Comparison of ENCODE assay signal across 8 cellular contexts in genomic region chr15:70762469-70763119, GRCh38. TPM values are rescaled to one million over a fixed set of nuclear protein-coding genes. Genes with fewer than 3 reads are reported as not detected.
DNase-seq lines count a peak whose midpoint lies in the region; ATAC-seq and TF ChIP-seq lines count a peak whose summit lies in the region.

No MANE protein-coding gene starts in this region.

- ATAC-seq in stimulated activated naive CD8-positive, alpha-beta T cell treated with anti-CD3 and anti-CD28 coated beads, Interleukin-15, Interleukin-2, amounts not matched to agents 100 U/mL and 50 U/mL, for 24 hours: peak; percentile 2
- ATAC-seq in GM18861 (IDR thresholded peaks at IDR 0.05; ENCODE audit: unreplicated experiment) (no peak), HG03095 (IDR thresholded peaks at IDR 0.05; ENCODE audit: unreplicated experiment) (no peak)

- H3K4me2 ChIP-seq in GM23248 (ENCODE audit: unreplicated experiment) (peak overlapping the region; percentile 91), PC-9 (peak overlapping the region; percentile 84)

- H3K36me3 ChIP-seq in GM23248 (ENCODE audit: low read depth): peaks cover 2% of the 10 kb centered on the region; the same call in 1 of the 2 replicates
- H3K36me3 ChIP-seq in PC-9 (ENCODE audit: low read depth): 0 out of 2 replicates have a peak, but pooled peaks cover 5% of the 10 kb centered on the region
- H3K36me3 ChIP-seq in kidney epithelial cell (ENCODE audit: control insufficient read depth, insufficient read depth, low read length): no peaks in the 10 kb centered on the region

- H3K36me3 Mint-ChIP-seq in brain: no peaks in the 10 kb centered on the region

- H3K9me3 ChIP-seq in GM23248 (ENCODE audit: low read depth) (no peaks in the 10 kb centered on the region), PC-9 (ENCODE audit: insufficient read depth, low read depth) (no peaks in the 10 kb centered on the region)

- H3K9me3 Mint-ChIP-seq in brain: no peaks in the 10 kb centered on the region

- H3K27me3 ChIP-seq in GM23248 (replicated peaks; ENCODE audit: insufficient read depth): no peaks in the 10 kb centered on the region
- no peaks in the 10 kb centered on the region for H3K27me3 ChIP-seq in PC-9 (ENCODE audit: insufficient read depth, low read depth)
- no peaks in the 10 kb centered on the region for H3K27me3 ChIP-seq in kidney epithelial cell (ENCODE audit: control insufficient read depth, insufficient read depth, low read length)

- CTCF ChIA-PET in PC-9 (lab: Charles Lee): no interaction called here

- H3K4me1 Mint-ChIP-seq in brain: peaks cover 33% of the 10 kb centered on the region

- H3K4me3 Mint-ChIP-seq in brain: peak overlapping the region; percentile 90 to 93 (median 90)

- H3K27ac ChIP-seq in GM23248 (peak overlapping the region; percentile 56), PC-9 (peak overlapping the region; percentile 61)

- intact Hi-C loops in PC-9 (cut with micrococcal nuclease; ENCODE audit: unreplicated experiment): loop anchor here (1.0 to 5.0 kb wide), 4 partner anchors 18 to 60 kb away; no protein-coding TSS in a partner anchor

- no peaks in the 10 kb centered on the region for H3K9me2 ChIP-seq in GM23248 (ENCODE audit: insufficient read depth)
- H3K9me2 ChIP-seq in PC-9 (ENCODE audit: insufficient read depth): no peaks in the 10 kb centered on the region

- H3K27ac Mint-ChIP-seq in brain: peak overlapping the region in 4 of 5 experiments; percentile 40 to 90 (median 62)

- H3K79me2 ChIP-seq in GM23248 (ENCODE audit: insufficient read depth) (peaks cover 54% of the 10 kb centered on the region), PC-9 (ENCODE audit: low read depth) (peaks cover 35% of the 10 kb centered on the region)

- DNase-seq in CD1c-positive myeloid dendritic cell (ENCODE audit: extremely low spot score) (peak; percentile 16), GM23248 (peak; percentile 87), PC-9 (peak; percentile 39 to 60), kidney epithelial cell (ENCODE audit: low read depth) (no peak)
- peak; percentile 14 for DNase-seq in stimulated activated naive CD8-positive, alpha-beta T cell treated with anti-CD3 and anti-CD28 coated beads, Interleukin-15, Interleukin-2, amounts not matched to agents 100 U/mL and 50 U/mL, for 24 hours

- H3K27me3 Mint-ChIP-seq in brain: peaks cover 48% of the 10 kb centered on the region

- H3F3A ChIP-seq in GM23248 (ENCODE audit: insufficient read depth) (peaks cover 28% of the 10 kb centered on the region), PC-9 (ENCODE audit: insufficient read depth, low read depth) (peaks cover 13% of the 10 kb centered on the region; the same call in 1 of the 2 replicates)

- in situ Hi-C loops in GM23248 (cut with MboI): no loop called here

- TSS peak; percentile 52 for BruUV-seq in PC-9 (replicated peaks; lab: Mats Ljungman, UMichigan)

- H3K4me3 ChIP-seq in GM23248 (peak overlapping the region; percentile 90), PC-9 (peak overlapping the region; percentile 93), kidney epithelial cell (ENCODE audit: low read depth, low read length) (peak overlapping the region; percentile 90)

- TF ChIP-seq CTCF in PC-9 (conservative IDR thresholded peaks at IDR 0.05) (no peak), brain (conservative IDR thresholded peaks at IDR 0.05) (no peak), kidney epithelial cell (IDR thresholded peaks at IDR 0.05; ENCODE audit: insufficient read depth, low read length, poor library complexity, severe bottlenecking) (no peak)

- peaks cover 64% of the 10 kb centered on the region for H3K4me1 ChIP-seq in GM23248 (ENCODE audit: insufficient read depth)
- H3K4me1 ChIP-seq in PC-9 (replicated peaks; ENCODE audit: insufficient read depth): peaks cover 24% of the 10 kb centered on the region

- whole genome bisulfite sequencing in GM23248 (ENCODE audit: low coverage in 1 of 2, low lambda C conversion rate in 2 of 2, missing lambda C conversion rate in 2 of 2), 2 experiments: 0 to 2% methylated on average over 45 of the region's 45 CpGs

- H2AFZ ChIP-seq in GM23248 (peak overlapping the region; percentile 74), PC-9 (peak overlapping the region; percentile 84)

- H3K9ac ChIP-seq in GM23248: peak overlapping the region; percentile 86

- POLR2A ChIA-PET in PC-9 (lab: Charles Lee; ENCODE audit: unreplicated experiment): no interaction called here

- H4K20me1 ChIP-seq in GM23248 (ENCODE audit: insufficient read depth) (no peaks in the 10 kb centered on the region), PC-9 (ENCODE audit: insufficient read depth) (no peaks in the 10 kb centered on the region)

RNA-seq across cellular contexts. Expression of gene UACA, which starts 0.8 kb away (rescaled TPM):
- 47.0 and 64.0 TPM in 2 replicates for total RNA-seq in GM23248 (2014; rRNA removed; shearing (Covaris generic))
- polyA plus RNA-seq in GM23248 (2016; fragmentation: Nextera tagmentation; extraction: Ambion mirVana) (128 and 135 TPM in 2 replicates), brain (ENCODE audit: insufficient read depth, low read depth, low replicate concordance) (2.5 TPM)
- total RNA-seq in PC-9 (2021) (59.9 and 64.5 TPM in 2 replicates), kidney epithelial cell (9.4 and 10.7 TPM in 2 replicates)
